ENCODE assay signal across 9 cellular contexts in genomic region chr2:529425-529824, GRCh38.
DNase-seq lines count a peak whose midpoint lies in the region; ATAC-seq lines count a peak whose summit lies in the region.
"Had no signal": no experiment of that assay in that cellular context is flagged by ENCODE, and none has a peak within 500 bp of the region (broad histone marks: within the 10 kb centered on the region; RNA-seq: fewer than 3 reads in every experiment).

No MANE protein-coding gene starts in this region.

- ATAC-seq in left cardiac atrium: no peak

- peak; percentile 38 for DNase-seq in DMS79 treated with DMSO at 0.1 percent for 48 hours (lab: John Stamatoyannopoulos, UW)
- DNase-seq in DMS79 (lab: John Stamatoyannopoulos, UW): no peak
- peak; percentile 66 for DNase-seq in NCI-H2107 treated with DMSO at 0.1 percent for 48 hours (lab: John Stamatoyannopoulos, UW; ENCODE audit: unreplicated experiment)
- peak; percentile 26 for DNase-seq in cerebellar cortex (ENCODE audit: low spot score)
- DNase-seq in renal cortical epithelial cell (ENCODE audit: low read depth): peak; percentile 47
- no peak for DNase-seq in left cardiac atrium
- no peak for DNase-seq in foreskin melanocyte
- no peak for DNase-seq in activated T-cell treated with anti-CD3 and anti-CD28 coated beads, Interleukin-2, amount 50 U/mL, for 48 hours
- DNase-seq: T-cell had no signal

- intact Hi-C loops in left cardiac atrium (cut with DNase I): no loop called here

Comparison
In these comparisons a context has a peak if more than half of its experiments do, and no peak if none do; other contexts are left out.
1. DNase-seq: peak in DMS79 treated with DMSO at 0.1 percent for 48 hours (single experiment), NCI-H2107 treated with DMSO at 0.1 percent for 48 hours (single experiment), cerebellar cortex (single experiment) and renal cortical epithelial cell (single experiment); none in DMS79 (single experiment), left cardiac atrium (single experiment), foreskin melanocyte (single experiment) and activated T-cell treated with anti-CD3 and anti-CD28 coated beads, Interleukin-2, amount 50 U/mL, for 48 hours (0 of 2).